12 cellular contexts compared by ENCODE assay signal in genomic region chr9:89357331-89358197, GRCh38. TPM values are rescaled to one million over a fixed set of nuclear protein-coding genes. Genes with fewer than 3 reads are reported as not detected.
A peak's percentile ranks its signal among the peaks of the same experiment; 100 is the strongest.
DNase-seq lines count a peak whose midpoint lies in the region; ATAC-seq and TF ChIP-seq lines count a peak whose summit lies in the region.
"Had no signal": no experiment of that assay in that cellular context is flagged by ENCODE, and none has a peak within 500 bp of the region (broad histone marks: within the 10 kb centered on the region; RNA-seq: fewer than 3 reads in every experiment).

No MANE protein-coding gene starts in this region.

- H3K27ac Mint-ChIP-seq in stimulated activated naive CD8-positive, alpha-beta T cell treated with anti-CD3 and anti-CD28 coated beads, Interleukin-15, Interleukin-2, amounts not matched to agents 100 ng/mL and 50 ng/mL, for 24 hours, result peak overlapping the region; percentile 71
- peak overlapping the region; percentile 81 for H3K27ac Mint-ChIP-seq in activated naive CD8-positive, alpha-beta T cell treated with anti-CD3 and anti-CD28 coated beads, Interleukin-2, amount 10 ng/mL, durations not matched to agents 7 days and 5 days
- H3K27ac Mint-ChIP-seq in naive thymus-derived CD4-positive, alpha-beta T cell, result peak overlapping the region in 8 of 9 donors; percentile 43 to 84 (median 69)

- no peak for TF ChIP-seq RAD21 in SK-N-SH (IDR thresholded peaks at IDR 0.05; ENCODE audit: low read length)

- no peak for DNase-seq in stimulated activated naive CD8-positive, alpha-beta T cell treated with anti-CD3 and anti-CD28 coated beads, Interleukin-15, Interleukin-2, amounts not matched to agents 100 U/mL and 50 U/mL, for 24 hours
- peak; percentile 67 for DNase-seq in activated naive CD8-positive, alpha-beta T cell treated with anti-CD3 and anti-CD28 coated beads, Interleukin-2, amount 10 ng/mL, durations not matched to agents 7 days and 5 days
- no peak for DNase-seq in naive thymus-derived CD4-positive, alpha-beta T cell
- DNase-seq in vagina (ENCODE audit: extremely low spot score in 2 of 2), result peak; percentile 79 to 80
- no peak for DNase-seq in SK-N-SH
- DNase-seq: foreskin keratinocyte, MV-4-11, NCI-H226 had no signal

- H2AFZ ChIP-seq in SK-N-SH (ENCODE audit: low read depth), result no peak overlapping the region

- H3K4me1 Mint-ChIP-seq in stimulated activated naive CD8-positive, alpha-beta T cell treated with anti-CD3 and anti-CD28 coated beads, Interleukin-15, Interleukin-2, amounts not matched to agents 100 ng/mL and 50 ng/mL, for 24 hours (ENCODE audit: low read depth), result peaks cover 6% of the 10 kb centered on the region
- peaks cover 33% of the 10 kb centered on the region for H3K4me1 Mint-ChIP-seq in activated naive CD8-positive, alpha-beta T cell treated with anti-CD3 and anti-CD28 coated beads, Interleukin-2, amount 10 ng/mL, durations not matched to agents 7 days and 5 days
- H3K4me1 Mint-ChIP-seq in naive thymus-derived CD4-positive, alpha-beta T cell, result peaks cover 13 to 29% (median 22%) of the 10 kb centered on the region in 7 donors

- H3K36me3 Mint-ChIP-seq in stimulated activated naive CD8-positive, alpha-beta T cell treated with anti-CD3 and anti-CD28 coated beads, Interleukin-15, Interleukin-2, amounts not matched to agents 100 ng/mL and 50 ng/mL, for 24 hours (ENCODE audit: low read depth), result peaks cover 71% of the 10 kb centered on the region
- H3K36me3 Mint-ChIP-seq in activated naive CD8-positive, alpha-beta T cell treated with anti-CD3 and anti-CD28 coated beads, Interleukin-2, amount 10 ng/mL, durations not matched to agents 7 days and 5 days, result peaks cover 45% of the 10 kb centered on the region
- peaks cover 21 to 59% (median 33%) of the 10 kb centered on the region in 5 donors for H3K36me3 Mint-ChIP-seq in naive thymus-derived CD4-positive, alpha-beta T cell

- no peaks in the 10 kb centered on the region for H4K20me1 ChIP-seq in SK-N-SH (ENCODE audit: insufficient read depth)

- no peak overlapping the region for H3K9ac ChIP-seq in SK-N-SH

- no peak overlapping the region for H3K4me2 ChIP-seq in SK-N-SH

- ATAC-seq in stimulated activated naive CD8-positive, alpha-beta T cell treated with anti-CD3 and anti-CD28 coated beads, Interleukin-15, Interleukin-2, amounts not matched to agents 100 U/mL and 50 U/mL, for 24 hours, result no peak
- ATAC-seq in activated naive CD8-positive, alpha-beta T cell treated with anti-CD3 and anti-CD28 coated beads, Interleukin-2, amount 10 ng/mL, durations not matched to agents 7 days and 5 days (ENCODE audit: low read depth), result peak; percentile 76
- ATAC-seq in naive thymus-derived CD4-positive, alpha-beta T cell, result peak; percentile 42
- ATAC-seq in HG03159 (IDR thresholded peaks at IDR 0.05; ENCODE audit: unreplicated experiment), result no peak
- no peak for ATAC-seq in HG03460 (IDR thresholded peaks at IDR 0.05; ENCODE audit: unreplicated experiment)
- ATAC-seq: foreskin keratinocyte had no signal

- no peak overlapping the region for H3K4me3 Mint-ChIP-seq in stimulated activated naive CD8-positive, alpha-beta T cell treated with anti-CD3 and anti-CD28 coated beads, Interleukin-15, Interleukin-2, amounts not matched to agents 100 ng/mL and 50 ng/mL, for 24 hours
- H3K4me3 Mint-ChIP-seq in activated naive CD8-positive, alpha-beta T cell treated with anti-CD3 and anti-CD28 coated beads, Interleukin-2, amount 10 ng/mL, durations not matched to agents 7 days and 5 days, result peak overlapping the region; percentile 28
- no peak overlapping the region for H3K4me3 Mint-ChIP-seq in naive thymus-derived CD4-positive, alpha-beta T cell

- no peaks in the 10 kb centered on the region for H3K27me3 ChIP-seq in naive thymus-derived CD4-positive, alpha-beta T cell (ENCODE audit: control insufficient read depth in 2 of 2, insufficient read depth in 2 of 2, low read length in 2 of 2)
- H3K27me3 ChIP-seq in vagina (no peaks in the 10 kb centered on the region), SK-N-SH (ENCODE audit: insufficient read depth) (no peaks in the 10 kb centered on the region)
- H3K27me3 ChIP-seq: breast epithelium, foreskin keratinocyte had no signal

- intact Hi-C loops in naive thymus-derived CD4-positive, alpha-beta T cell (cut with micrococcal nuclease), result no loop called here
- intact Hi-C loops in vagina (cut with DNase I), result no loop called here

- no peak for TF ChIP-seq EP300 in SK-N-SH (IDR thresholded peaks at IDR 0.05; ENCODE audit: borderline replicate concordance in 1 of 2, low read depth in 1 of 2, low read length in 1 of 2)

- H3K79me2 ChIP-seq in SK-N-SH (ENCODE audit: insufficient read depth), result no peaks in the 10 kb centered on the region

- H3K36me3 ChIP-seq in naive thymus-derived CD4-positive, alpha-beta T cell (ENCODE audit: control insufficient read depth in 2 of 3, insufficient read depth in 3 of 3, low read length in 3 of 3), result peaks cover 17 to 97% (median 29%) of the 10 kb centered on the region in 3 experiments
- peaks cover 0 to 93% of the 10 kb centered on the region in 2 donors for H3K36me3 ChIP-seq in vagina
- peaks cover 19 to 93% of the 10 kb centered on the region in 2 experiments for H3K36me3 ChIP-seq in SK-N-SH (replicated peaks in 1 of 2; ENCODE audit: control insufficient read depth in 1 of 2, insufficient read depth in 2 of 2, low read length in 1 of 2)

- POLR2A ChIA-PET in activated naive CD8-positive, alpha-beta T cell treated with anti-CD3 and anti-CD28 coated beads, Interleukin-2, amount 10 ng/mL, durations not matched to agents 7 days and 5 days (lab: Charles Lee), result no interaction called here
- POLR2A ChIA-PET in naive thymus-derived CD4-positive, alpha-beta T cell (lab: Charles Lee), result interaction anchor here (1.6 to 2.9 kb wide), 2 partner anchors 10 kb away, joined by 5 to 10 read pairs; no protein-coding TSS in a partner anchor
- POLR2A ChIA-PET in SK-N-SH (lab: Yijun Ruan, JAX), result no interaction called here

- H3K27me3 Mint-ChIP-seq in stimulated activated naive CD8-positive, alpha-beta T cell treated with anti-CD3 and anti-CD28 coated beads, Interleukin-15, Interleukin-2, amounts not matched to agents 100 ng/mL and 50 ng/mL, for 24 hours, result no peaks in the 10 kb centered on the region
- H3K27me3 Mint-ChIP-seq in activated naive CD8-positive, alpha-beta T cell treated with anti-CD3 and anti-CD28 coated beads, Interleukin-2, amount 10 ng/mL, durations not matched to agents 7 days and 5 days, result no peaks in the 10 kb centered on the region
- H3K27me3 Mint-ChIP-seq in naive thymus-derived CD4-positive, alpha-beta T cell, result no peaks in the 10 kb centered on the region

- no peaks in the 10 kb centered on the region for H3F3A ChIP-seq in SK-N-SH (replicated peaks; ENCODE audit: insufficient read depth)

- CTCF ChIA-PET in naive thymus-derived CD4-positive, alpha-beta T cell (lab: Charles Lee), result no interaction called here
- CTCF ChIA-PET in SK-N-SH (lab: Yijun Ruan, JAX), result interaction anchor here (0.8 to 1.3 kb wide), 3 partner anchors 35 to 240 kb away, joined by 3 to 5 read pairs (median 3); no protein-coding TSS in a partner anchor

- no peak overlapping the region for H3K4me3 ChIP-seq in naive thymus-derived CD4-positive, alpha-beta T cell (ENCODE audit: low read length)
- no peak overlapping the region for H3K4me3 ChIP-seq in vagina
- H3K4me3 ChIP-seq in SK-N-SH (ENCODE audit: low read depth in 2 of 2, low read length in 1 of 2), result no peak overlapping the region
- H3K4me3 ChIP-seq: breast epithelium had no signal

- no peaks in the 10 kb centered on the region for H3K9me3 Mint-ChIP-seq in stimulated activated naive CD8-positive, alpha-beta T cell treated with anti-CD3 and anti-CD28 coated beads, Interleukin-15, Interleukin-2, amounts not matched to agents 100 ng/mL and 50 ng/mL, for 24 hours
- no peaks in the 10 kb centered on the region for H3K9me3 Mint-ChIP-seq in activated naive CD8-positive, alpha-beta T cell treated with anti-CD3 and anti-CD28 coated beads, Interleukin-2, amount 10 ng/mL, durations not matched to agents 7 days and 5 days
- H3K9me3 Mint-ChIP-seq in naive thymus-derived CD4-positive, alpha-beta T cell, result peaks cover 0 to 4% (median 0%) of the 10 kb centered on the region in 11 donors

- H3K4me1 ChIP-seq in naive thymus-derived CD4-positive, alpha-beta T cell (ENCODE audit: control insufficient read depth in 2 of 2, insufficient read depth in 2 of 2, low read length in 2 of 2), result peaks cover under 1 to 4% of the 10 kb centered on the region in 2 donors
- H3K4me1 ChIP-seq in vagina, result peaks cover 9% of the 10 kb centered on the region
- peaks cover 0 to 32% of the 10 kb centered on the region in 2 experiments; a peak in 2 of 4 replicates for H3K4me1 ChIP-seq in SK-N-SH (ENCODE audit: control insufficient read depth in 1 of 2, insufficient read depth in 2 of 2, low read depth in 1 of 2, low read length in 1 of 2)
- H3K4me1 ChIP-seq: breast epithelium, foreskin keratinocyte had no signal

- H3K27ac ChIP-seq in naive thymus-derived CD4-positive, alpha-beta T cell (ENCODE audit: low read depth, low read length), result no peak overlapping the region
- H3K27ac ChIP-seq in vagina (no peak overlapping the region), SK-N-SH (ENCODE audit: low read depth in 2 of 2, low read length in 1 of 2) (peak overlapping the region in 1 of 2 experiments; percentile 93; a peak in 1 of 4 replicates)
- H3K27ac ChIP-seq: breast epithelium, foreskin keratinocyte had no signal

- TF ChIP-seq CTCF in vagina (IDR thresholded peaks at IDR 0.05) (no peak), SK-N-SH (IDR thresholded peaks at IDR 0.05) (no peak)

- H3K9me3 ChIP-seq in naive thymus-derived CD4-positive, alpha-beta T cell (ENCODE audit: control insufficient read depth in 2 of 3, low read length in 3 of 3), result no peaks in the 10 kb centered on the region
- H3K9me3 ChIP-seq in vagina (no peaks in the 10 kb centered on the region), SK-N-SH (no peaks in the 10 kb centered on the region)
- H3K9me3 ChIP-seq: breast epithelium had no signal

- 95% methylated on average over 7 of the region's 8 CpGs for WGBS in SK-N-SH (ENCODE audit: low lambda C conversion rate)

- no peaks in the 10 kb centered on the region for H3K9me2 ChIP-seq in SK-N-SH

- TF ChIP-seq POLR2A in vagina (IDR thresholded peaks at IDR 0.05), result no peak

RNA-seq across cellular contexts. Expression of gene SECISBP2, which starts 39.3 kb away (rescaled TPM):
- total RNA-seq in activated naive CD8-positive, alpha-beta T cell treated with anti-CD3 and anti-CD28 coated beads, Interleukin-2, amount 10 ng/mL, durations not matched to agents 7 days and 5 days, result 10 to 100 TPM; 56.4 to 59.4 TPM
- 100 to 1,000 TPM in 4 of 5 experiments, 10 to 100 TPM in 1; 55.0 to 130 (median 109) TPM for total RNA-seq in naive thymus-derived CD4-positive, alpha-beta T cell
- polyA plus RNA-seq in naive thymus-derived CD4-positive, alpha-beta T cell, result 10 to 100 TPM; 20.1 to 29.0 TPM
- total RNA-seq in vagina, result 51.1 TPM
- polyA plus RNA-seq in SK-N-SH (2012; rRNA removed), result 21.2 and 28.4 TPM in 2 replicates
- 20.7 and 21.4 TPM in 2 replicates for polyA plus RNA-seq in SK-N-SH (2012; cell fraction: cytosol; rRNA removed)
- 54.8 and 77.7 TPM in 2 replicates for polyA plus RNA-seq in SK-N-SH (2012; cell fraction: nucleus; rRNA removed)

RNA-seq across cellular contexts. Expression of gene CKS2, which starts 46.6 kb away (rescaled TPM):
- total RNA-seq in activated naive CD8-positive, alpha-beta T cell treated with anti-CD3 and anti-CD28 coated beads, Interleukin-2, amount 10 ng/mL, durations not matched to agents 7 days and 5 days, result 100 to 1,000 TPM; 114 to 126 TPM
- 100 to 1,000 TPM in 1 of 5 experiments, 10 to 100 TPM in 1, 1 to 10 TPM in 3; 5.2 to 121 (median 8.9) TPM for total RNA-seq in naive thymus-derived CD4-positive, alpha-beta T cell
- polyA plus RNA-seq in naive thymus-derived CD4-positive, alpha-beta T cell, result 1 to 10 TPM; 6.0 to 8.0 TPM
- total RNA-seq in vagina, result 14.7 TPM
- 277 and 362 TPM in 2 replicates for polyA plus RNA-seq in SK-N-SH (2012; rRNA removed)
- 390 and 408 TPM in 2 replicates for polyA plus RNA-seq in SK-N-SH (2012; cell fraction: cytosol; rRNA removed)
- 109 and 119 TPM in 2 replicates for polyA plus RNA-seq in SK-N-SH (2012; cell fraction: nucleus; rRNA removed)

Comparison
In these comparisons a context has a peak if more than half of its experiments do, and no peak if none do; other contexts are left out.
1. ATAC-seq: peak in activated naive CD8-positive, alpha-beta T cell treated with anti-CD3 and anti-CD28 coated beads, Interleukin-2, amount 10 ng/mL, durations not matched to agents 7 days and 5 days (single experiment) and naive thymus-derived CD4-positive, alpha-beta T cell (single experiment); none in stimulated activated naive CD8-positive, alpha-beta T cell treated with anti-CD3 and anti-CD28 coated beads, Interleukin-15, Interleukin-2, amounts not matched to agents 100 U/mL and 50 U/mL, for 24 hours (single experiment), HG03159 (single experiment) and HG03460 (single experiment).
2. DNase-seq: peak in activated naive CD8-positive, alpha-beta T cell treated with anti-CD3 and anti-CD28 coated beads, Interleukin-2, amount 10 ng/mL, durations not matched to agents 7 days and 5 days (single experiment) and vagina (2 of 2); none in stimulated activated naive CD8-positive, alpha-beta T cell treated with anti-CD3 and anti-CD28 coated beads, Interleukin-15, Interleukin-2, amounts not matched to agents 100 U/mL and 50 U/mL, for 24 hours (single experiment), naive thymus-derived CD4-positive, alpha-beta T cell (0 of 9) and SK-N-SH (single experiment).
3. Peak in every context shown above with its lines, with median percentiles within 50 percentile points of each other: H3K27ac Mint-ChIP-seq.